ENCODE assay signal across 8 cellular contexts in the genomic region with DNA sequence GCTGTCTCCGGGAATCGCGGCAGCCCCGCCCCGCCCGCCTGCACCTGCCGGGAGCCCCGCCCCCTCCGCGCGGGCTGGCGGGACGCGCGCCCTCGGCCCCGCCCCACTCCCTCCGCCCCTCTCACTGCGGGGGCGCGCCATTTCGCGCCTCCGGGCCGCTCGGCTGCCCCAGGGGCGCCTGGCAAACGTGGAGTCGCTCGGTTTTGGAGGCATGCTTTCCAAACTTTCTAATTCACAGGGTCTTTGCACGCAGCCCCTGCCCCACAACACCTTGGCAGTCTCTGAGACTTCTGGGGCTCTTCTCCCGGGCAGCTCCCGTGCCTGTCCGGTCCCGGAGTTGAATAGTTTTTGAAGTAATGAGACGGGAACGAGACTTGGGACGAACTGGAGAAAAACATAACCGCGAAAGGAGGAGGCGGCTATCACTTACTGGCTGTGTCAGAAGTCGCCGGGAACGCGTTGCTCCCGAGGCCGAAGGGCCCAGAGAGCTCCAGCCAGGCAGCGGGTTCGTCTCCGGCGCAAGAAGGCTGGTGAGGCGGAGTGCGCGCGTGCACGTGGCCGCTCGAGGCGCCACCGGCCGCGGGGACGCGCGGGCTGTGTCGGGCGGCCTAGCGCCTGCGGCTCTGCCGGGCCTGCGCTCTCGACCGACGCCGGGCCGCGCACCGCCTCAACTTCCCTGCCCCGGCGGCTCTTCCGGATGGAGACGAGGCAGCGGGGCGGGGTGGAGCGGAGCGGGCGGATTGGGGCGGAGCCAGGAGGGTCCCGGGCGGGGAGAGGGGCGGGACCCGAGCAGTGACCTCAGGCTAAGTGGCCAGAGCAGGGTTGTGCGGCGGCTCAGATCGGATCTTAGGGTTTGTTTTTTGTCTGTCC. TPM values are rescaled to one million over a fixed set of nuclear protein-coding genes. Genes with fewer than 3 reads are reported as not detected.
DNase-seq lines count a peak whose midpoint lies in the region; ATAC-seq, FAIRE-seq and TF ChIP-seq lines count a peak whose summit lies in the region.

A gene (minus strand): TSS at position 699 of the 870 bp plus-strand sequence. CDS start 3,436 bp downstream, outside the sequence.

- FAIRE-seq in urothelium cell line (lab: Jason Lieb, UNC), result peak; percentile 78

- H3K27ac Mint-ChIP-seq in T-helper 17 cell, result peak within 1 kb of the TSS; percentile 85

- peaks cover 0 to 13% of the 10 kb centered on the region in 2 donors for H3K4me1 ChIP-seq in right atrium auricular region

- DNase-seq in NCI-H146 (lab: John Stamatoyannopoulos, UW), result peak; percentile 92
- peak; percentile 83 to 92 (median 89) for DNase-seq in T-helper 17 cell
- peak; percentile 85 for DNase-seq in right atrium auricular region (ENCODE audit: low spot score)
- DNase-seq in pulmonary artery endothelial cell (ENCODE audit: low read depth, low spot score), result peak; percentile 48
- peak; percentile 94 for DNase-seq in urothelium cell line (ENCODE audit: low spot score)

- peaks cover 21% of the 10 kb centered on the region for H3K4me1 Mint-ChIP-seq in T-helper 17 cell

- no peaks in the 10 kb centered on the region for H3K9me3 ChIP-seq in T-helper 17 cell (ENCODE audit: control insufficient read depth, low read length, poor library complexity, severe bottlenecking)
- H3K9me3 ChIP-seq in right atrium auricular region, result no peaks in the 10 kb centered on the region

- H3K4me3 Mint-ChIP-seq in T-helper 17 cell, result peak within 1 kb of the TSS; percentile 93

- peak; percentile 97 for ATAC-seq in GM18498 (IDR thresholded peaks at IDR 0.05; ENCODE audit: unreplicated experiment)
- ATAC-seq in HG02870 (IDR thresholded peaks at IDR 0.05; ENCODE audit: unreplicated experiment), result peak; percentile 93
- peak; percentile 91 for ATAC-seq in T-helper 17 cell

- peaks cover 12% of the 10 kb centered on the region for H3K36me3 ChIP-seq in right atrium auricular region

- peak within 1 kb of the TSS; percentile 71 to 76 for H3K4me3 ChIP-seq in right atrium auricular region

- TF ChIP-seq CTCF in right atrium auricular region (IDR thresholded peaks at IDR 0.05), result no peak

- H3K27ac ChIP-seq in angular gyrus (ENCODE audit: low read depth, low read length) (peak within 1 kb of the TSS; percentile 86), right atrium auricular region (peak within 1 kb of the TSS; percentile 94)

- H3K36me3 Mint-ChIP-seq in T-helper 17 cell (ENCODE audit: low read depth), result peaks cover 2% of the 10 kb centered on the region

- no peaks in the 10 kb centered on the region for H3K27me3 ChIP-seq in right atrium auricular region

- H3K27me3 Mint-ChIP-seq in T-helper 17 cell, result no peaks in the 10 kb centered on the region

RNA-seq across cellular contexts. Expression of the gene that starts here (rescaled TPM):
- total RNA-seq in T-helper 17 cell (10 to 100 TPM; 30.0 to 37.2 TPM), right atrium auricular region (1 to 10 TPM; 5.7 to 7.9 TPM), pulmonary artery endothelial cell (11.9 and 14.8 TPM in 2 replicates)

Comparison
In these comparisons a context has a peak if more than half of its experiments do, and no peak if none do; other contexts are left out.
1. Peak in every context shown above with its lines: DNase-seq, ATAC-seq, H3K4me3 ChIP-seq and H3K27ac ChIP-seq.